19 cellular contexts compared by ENCODE assay signal in the genomic region with DNA sequence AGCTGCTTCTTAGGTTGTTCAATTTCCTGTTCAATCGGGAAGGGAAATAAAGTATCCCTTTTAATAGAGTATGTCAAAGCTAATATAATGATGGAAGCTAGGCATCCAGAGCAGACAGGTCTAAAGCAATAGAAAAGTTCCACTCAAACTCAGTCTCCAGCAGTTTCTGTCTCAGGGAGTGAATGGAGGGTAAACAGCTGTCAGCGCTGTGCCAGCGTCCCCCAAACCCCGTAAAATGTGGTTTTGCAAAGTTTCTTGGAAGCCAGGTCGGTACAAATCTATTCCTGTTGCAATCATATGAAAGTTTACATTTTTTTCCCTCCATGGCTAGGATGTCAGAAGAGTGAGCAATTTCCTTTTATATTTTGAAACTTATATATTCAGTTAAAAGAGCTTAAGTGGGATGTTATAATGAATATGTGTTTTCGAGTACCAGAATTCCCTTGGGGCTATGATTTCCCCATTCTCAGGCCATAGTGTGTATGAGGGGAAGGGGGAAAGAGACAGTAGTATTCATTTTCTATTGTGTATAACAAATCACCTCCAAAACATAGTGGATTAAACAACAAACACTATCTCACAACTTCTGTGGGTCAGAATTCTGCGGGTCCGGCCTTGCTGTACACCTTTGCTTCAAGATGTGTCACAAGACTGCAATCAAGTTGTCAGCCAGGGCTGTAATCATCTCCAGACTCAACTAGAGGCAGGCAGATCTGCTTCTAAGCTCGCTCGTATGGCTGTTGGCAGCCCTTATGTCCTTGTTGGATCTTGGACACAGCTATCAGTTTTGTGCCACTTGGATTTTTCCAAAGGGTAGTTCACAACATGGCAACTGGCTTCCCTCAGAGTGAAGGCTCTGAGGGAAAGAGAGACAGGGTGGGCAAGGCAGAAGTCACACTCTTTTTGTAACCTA.
A peak's percentile ranks its signal among the peaks of the same experiment; 100 is the strongest.
DNase-seq lines count a peak whose midpoint lies in the region; ATAC-seq, FAIRE-seq and TF ChIP-seq lines count a peak whose summit lies in the region.
"Had no signal": no experiment of that assay in that cellular context is flagged by ENCODE, and none has a peak within 500 bp of the region (broad histone marks: within the 10 kb centered on the region; RNA-seq: fewer than 3 reads in every experiment).

No MANE protein-coding gene starts in this region.

- H2AK5ac ChIP-seq in mesenchymal stem cell (ENCODE audit: low read length, severe bottlenecking) = no peak overlapping the region

- DNase-seq in AML-193 (lab: John Stamatoyannopoulos, UW) (peak; percentile 65 to 72), K562 (ENCODE audit: extremely low read depth in 1 of 4, low spot score in 3 of 4) (no peak), mesenchymal stem cell (peak; percentile 38), GOT3 (lab: John Stamatoyannopoulos, UW) (no peak), GM12891 (ENCODE audit: insufficient read length, low spot score) (no peak), hypothalamus (lab: John Stamatoyannopoulos, UW) (no peak), ureter (ENCODE audit: low spot score) (no peak)
- DNase-seq: activated CD4-positive, alpha-beta memory T cell treated with anti-CD3 and anti-CD28 coated beads, Interleukin-2, amount 10 ng/mL, durations not matched to agents 7 days and 5 days; activated naive CD8-positive, alpha-beta T cell treated with anti-CD3 and anti-CD28 coated beads, Interleukin-2, amount 50 U/mL, for 24 hours; CD8-positive, alpha-beta T cell; cerebellar nuclear complex; heart right ventricle; NCI-H1048; NCI-H2171; stimulated activated naive CD8-positive, alpha-beta T cell treated with anti-CD3 and anti-CD28 coated beads, Interleukin-15, amount 100 ng/mL, for 72 hours had no signal

- H3K4me2 ChIP-seq in K562 (ENCODE audit: insufficient read depth, low read length) (no peak overlapping the region), mesenchymal stem cell (ENCODE audit: low read length, poor library complexity, severe bottlenecking) (no peak overlapping the region)

- H3K4me3 ChIP-seq in HEK293 (ENCODE audit: low read depth, low read length) = no peak overlapping the region
- H3K4me3 ChIP-seq in K562 = no peak overlapping the region
- H3K4me3 ChIP-seq in mesenchymal stem cell (ENCODE audit: insufficient read depth in 1 of 2, low read depth in 1 of 2, low read length in 2 of 2) = no peak overlapping the region
- H3K4me3 ChIP-seq: heart right ventricle had no signal

- no peak overlapping the region for H4K91ac ChIP-seq in mesenchymal stem cell (ENCODE audit: low read length)

- no peak for TF ChIP-seq EP300 in K562 (IDR thresholded peaks at IDR 0.05; ENCODE audit: low read length)

- TF ChIP-seq POLR2A in K562 (conservative IDR thresholded peaks at IDR 0.05) (no peak), GM12891 (IDR thresholded peaks at IDR 0.05; ENCODE audit: low read depth, low read length) (no peak)

- BruUV-seq in K562 (replicated peaks; lab: Mats Ljungman, UMichigan) = no TSS peak

- peak overlapping the region in 1 of 2 experiments; percentile 55 for H2BK12ac ChIP-seq in mesenchymal stem cell (ENCODE audit: low read length in 2 of 2)

- H3K4ac ChIP-seq in mesenchymal stem cell (ENCODE audit: low read depth in 1 of 2, low read length in 2 of 2) = no peak overlapping the region

- FAIRE-seq in K562 (lab: Jason Lieb, UNC) (no peak), GM12891 (lab: Jason Lieb, UNC) (no peak)
- FAIRE-seq: endometrium, TTC549 had no signal

- H3K36me3 ChIP-seq in HEK293 (ENCODE audit: control insufficient read depth in 2 of 2, insufficient read depth in 1 of 2, low read length in 2 of 2) (no peaks in the 10 kb centered on the region), K562 (ENCODE audit: control insufficient read depth, insufficient read depth, low read length) (no peaks in the 10 kb centered on the region), mesenchymal stem cell (ENCODE audit: control insufficient read depth in 1 of 2, insufficient read depth in 2 of 2, low read depth in 1 of 2, low read length in 2 of 2) (no peaks in the 10 kb centered on the region)
- H3K36me3 ChIP-seq: heart right ventricle had no signal

- H3K9ac ChIP-seq in K562 (ENCODE audit: insufficient read depth in 1 of 2, low read depth in 2 of 2, low read length in 2 of 2) (no peak overlapping the region), mesenchymal stem cell (ENCODE audit: low read length) (no peak overlapping the region)
- H3K9ac ChIP-seq: parathyroid adenoma had no signal

- no peak for ATAC-seq in K562
- ATAC-seq: activated naive CD8-positive, alpha-beta T cell treated with anti-CD3 and anti-CD28 coated beads, Interleukin-2, amount 50 U/mL, for 24 hours; CD8-positive, alpha-beta T cell; stimulated activated naive CD8-positive, alpha-beta T cell treated with anti-CD3 and anti-CD28 coated beads, Interleukin-15, amount 100 ng/mL, for 72 hours had no signal

- TF ChIP-seq RAD21 in K562 (CRISPR knock-in tag; conservative IDR thresholded peaks at IDR 0.05 in 1 of 2, IDR thresholded peaks at IDR 0.05 in 1 of 2) = no peak

- H3K14ac ChIP-seq in mesenchymal stem cell (ENCODE audit: low read length in 2 of 2) = no peak overlapping the region

- no peak overlapping the region for H3K23ac ChIP-seq in mesenchymal stem cell (ENCODE audit: low read length in 2 of 2)

- H3K9me3 ChIP-seq in HEK293 (ENCODE audit: control insufficient read depth, insufficient read depth, low read depth, low read length) (no peaks in the 10 kb centered on the region), K562 (replicated peaks; ENCODE audit: control insufficient read depth, insufficient read depth, low read depth, low read length) (no peaks in the 10 kb centered on the region), mesenchymal stem cell (ENCODE audit: control insufficient read depth, low read length) (peaks cover 4% of the 10 kb centered on the region)

- peaks cover 8 to 25% of the 10 kb centered on the region in 2 experiments; a peak in 2 of 5 replicates for H3K27me3 ChIP-seq in K562 (ENCODE audit: control insufficient read depth in 2 of 2, insufficient read depth in 2 of 2, low read length in 2 of 2)
- H3K27me3 ChIP-seq in mesenchymal stem cell (ENCODE audit: control insufficient read depth in 1 of 2, insufficient read depth in 1 of 2, low read length in 2 of 2) = peaks cover 0 to 9% of the 10 kb centered on the region in 2 experiments
- H3K27me3 ChIP-seq: heart right ventricle had no signal

- CTCF ChIA-PET in HEK293 (lab: Yijun Ruan, JAX) = interaction anchor here (0.6 kb wide), 1 partner anchor 108 kb away, joined by 3 read pairs; no protein-coding TSS in a partner anchor
- CTCF ChIA-PET in K562 (lab: Yijun Ruan, JAX; ENCODE audit: low intra/inter-chr PET ratio) = no interaction called here

- TF ChIP-seq CTCF in HEK293 (tag by site-specific recombination; IDR thresholded peaks at IDR 0.05) (no peak), K562 (IDR thresholded peaks at IDR 0.05 in 2 of 3, conservative IDR thresholded peaks at IDR 0.05 in 1 of 3; ENCODE audit: insufficient read depth in 2 of 3, low read depth in 1 of 3, low read length in 3 of 3) (no peak)

- H2BK15ac ChIP-seq in mesenchymal stem cell (ENCODE audit: low read depth, poor library complexity, severe bottlenecking) = no peak overlapping the region

- no peaks in the 10 kb centered on the region for H3K79me1 ChIP-seq in mesenchymal stem cell (replicated peaks; ENCODE audit: low read length, poor library complexity, severe bottlenecking)

- in situ Hi-C loops in K562 (cut with MboI) = no loop called here

- under 1% methylated on average over 10 of the region's 10 CpGs for WGBS in K562 (ENCODE audit: insufficient coverage, low coverage, missing lambda C conversion rate)
- 87% methylated on average over 7 of the region's 10 CpGs for WGBS in mesenchymal stem cell

- peak overlapping the region; percentile 66 for H4K8ac ChIP-seq in mesenchymal stem cell (ENCODE audit: low read length)

- H3K18ac ChIP-seq in mesenchymal stem cell (ENCODE audit: low read depth in 1 of 2, low read length in 2 of 2) = peak overlapping the region; percentile 14

- H3K9me1 ChIP-seq in K562 (ENCODE audit: control insufficient read depth, insufficient read depth, low read length) = no peaks in the 10 kb centered on the region

- no peaks in the 10 kb centered on the region for H4K20me1 ChIP-seq in K562 (replicated peaks; ENCODE audit: control insufficient read depth, insufficient read depth, low read length)

- H3K79me2 ChIP-seq in K562 (ENCODE audit: control insufficient read depth, insufficient read depth, low read length) = no peaks in the 10 kb centered on the region
- H3K79me2 ChIP-seq: parathyroid adenoma had no signal

- H2BK120ac ChIP-seq in mesenchymal stem cell (ENCODE audit: low read depth, low read length) = no peak overlapping the region

- no peak overlapping the region for H2BK5ac ChIP-seq in mesenchymal stem cell (ENCODE audit: low read depth, low read length, poor library complexity, severe bottlenecking)

- no peaks in the 10 kb centered on the region for H3K4me1 ChIP-seq in HEK293 (ENCODE audit: control insufficient read depth, insufficient read depth, low read length)
- H3K4me1 ChIP-seq in K562 (replicated peaks in 1 of 2; ENCODE audit: control insufficient read depth in 2 of 2, insufficient read depth in 2 of 2, low read length in 2 of 2) = no peaks in the 10 kb centered on the region
- peaks cover 11% of the 10 kb centered on the region for H3K4me1 ChIP-seq in mesenchymal stem cell (ENCODE audit: control insufficient read depth, insufficient read depth, low read depth, low read length)

- H3K27ac ChIP-seq in HEK293 (ENCODE audit: extremely low read depth, low read depth, low read length) (no peak overlapping the region), K562 (ENCODE audit: extremely low read depth, low read depth, low read length) (no peak overlapping the region), mesenchymal stem cell (ENCODE audit: low read length, poor library complexity, severe bottlenecking) (no peak overlapping the region)
- H3K27ac ChIP-seq: heart right ventricle, parathyroid adenoma had no signal

- intact Hi-C loops in K562 (cut with micrococcal nuclease) = loop anchor here (10.0 kb wide), 1 partner anchor 110 kb away; the partner anchor contains the start of gene SNX18

- POLR2A ChIA-PET in HEK293 (lab: Yijun Ruan, JAX) = no interaction called here
- POLR2A ChIA-PET in K562 (lab: Yijun Ruan, JAX) = no interaction called here

- no peak overlapping the region for H2AFZ ChIP-seq in K562 (ENCODE audit: low read depth, low read length)
- H2AFZ ChIP-seq in mesenchymal stem cell (ENCODE audit: low read depth, low read length) = no peak overlapping the region
- H2AFZ ChIP-seq: parathyroid adenoma had no signal

TF ChIP-seq in HEK293, 187 proteins besides CTCF, POLR2A, EP300 and RAD21:
- TF ChIP-seq ZBTB17 (tag by site-specific recombination; IDR thresholded peaks at IDR 0.05) (peak; percentile 50), EGR2 (tag by site-specific recombination; IDR thresholded peaks at IDR 0.05; ENCODE audit: low read depth) (no peak)

TF ChIP-seq in GM12891, 5 proteins besides CTCF, POLR2A, EP300 and RAD21:
- TF ChIP-seq SPI1 (IDR thresholded peaks at IDR 0.05; ENCODE audit: low read depth, low read length) (no peak), POU2F2 (IDR thresholded peaks at IDR 0.05; ENCODE audit: low read depth, low read length) (no peak), POLR2AphosphoS5 (IDR thresholded peaks at IDR 0.05; ENCODE audit: low read depth, low read length) (no peak), TAF1 (IDR thresholded peaks at IDR 0.05; ENCODE audit: low read depth, low read length) (no peak), PAX5 (IDR thresholded peaks at IDR 0.05; ENCODE audit: insufficient read depth, low read length, severe bottlenecking) (no peak)

Comparison
In these comparisons a context has a peak if more than half of its experiments do, and no peak if none do; other contexts are left out.
1. DNase-seq: peak in AML-193 (2 of 2) and mesenchymal stem cell (single experiment); none in K562 (0 of 4), GOT3 (single experiment), GM12891 (single experiment), hypothalamus (0 of 51) and ureter (single experiment).